35 cellular contexts compared by ENCODE assay signal in genomic region chr17:4666296-4666695, GRCh38. TPM values are rescaled to one million over a fixed set of nuclear protein-coding genes. Genes with fewer than 3 reads are reported as not detected.
"Had no signal": no experiment of that assay in that cellular context is flagged by ENCODE, and none has a peak within 500 bp of the region (broad histone marks: within the 10 kb centered on the region; RNA-seq: fewer than 3 reads in every experiment).

No MANE protein-coding gene starts in this region.

- H3K4me1 ChIP-seq: SJCRH30 had no signal

- H3K27ac ChIP-seq: brain microvascular endothelial cell, SJCRH30, SK-N-MC, VCaP had no signal

- H3K9me3 Mint-ChIP-seq: activated B cell treated with CpG ODN at 0.5 μM for 24 hours; activated CD4-positive, alpha-beta memory T cell treated with anti-CD3 and anti-CD28 coated beads for 36 hours; activated naive CD4-positive, alpha-beta T cell treated with anti-CD3 and anti-CD28 coated beads, Interleukin-2, amount 10 ng/mL, durations not matched to agents 7 days and 5 days; activated naive CD8-positive, alpha-beta T cell treated with anti-CD3 and anti-CD28 coated beads, Interleukin-2, amount 50 U/mL, for 24 hours had no signal

- H3K27ac Mint-ChIP-seq: activated B cell treated with CpG ODN at 0.5 μM for 24 hours; activated CD4-positive, alpha-beta memory T cell treated with anti-CD3 and anti-CD28 coated beads for 36 hours; activated naive CD4-positive, alpha-beta T cell treated with anti-CD3 and anti-CD28 coated beads, Interleukin-2, amount 10 ng/mL, durations not matched to agents 7 days and 5 days; activated naive CD8-positive, alpha-beta T cell; activated naive CD8-positive, alpha-beta T cell treated with anti-CD3 and anti-CD28 coated beads, Interleukin-2, amount 50 U/mL, for 24 hours had no signal

- H3K4me3 ChIP-seq: K562, SJCRH30, SK-N-MC had no signal

- ATAC-seq: activated naive CD8-positive, alpha-beta T cell treated with anti-CD3 and anti-CD28 coated beads, Interleukin-2, amount 50 U/mL, for 24 hours; K562; Panc1 had no signal

- DNase-seq: activated B cell treated with CpG ODN at 0.5 μM for 24 hours; activated CD4-positive, alpha-beta memory T cell treated with anti-CD3 and anti-CD28 coated beads for 36 hours; activated CD4-positive, alpha-beta T cell treated with anti-CD3 and anti-CD28 coated beads for 4 hours; activated CD4-positive, alpha-beta T cell treated with anti-CD3 and anti-CD28 coated beads, Interleukin-2, amount 50 U/mL, for 1 hour; activated CD4-positive, CD25-positive, alpha-beta regulatory T cell treated with anti-CD3 and anti-CD28 coated beads, Interleukin-2, amount 50 U/mL, for 72 hours; activated CD8-positive, alpha-beta memory T cell treated with anti-CD3 and anti-CD28 coated beads, Interleukin-2, amount 50 U/mL, for 48 hours; activated effector memory CD4-positive, alpha-beta T cell treated with Interleukin-2 at 50 U/mL for 16 hours; activated naive CD4-positive, alpha-beta T cell treated with anti-CD3 and anti-CD28 coated beads, Interleukin-2, amount 10 ng/mL, durations not matched to agents 7 days and 5 days; activated naive CD8-positive, alpha-beta T cell treated with anti-CD3 and anti-CD28 coated beads, Interleukin-2, amount 50 U/mL, for 24 hours; activated T-cell treated with anti-CD3 and anti-CD28 coated beads, Interleukin-2, amount 50 U/mL, for 48 hours; amniotic stem cell; aorta; brain microvascular endothelial cell; central memory CD4-positive, alpha-beta T cell; NCI-H1092 treated with DMSO at 0.1 percent for 48 hours; NCI-H1417; NCI-H146; NCI-H187; NCI-H2081; NCI-H2171 treated with DMSO at 0.1 percent for 48 hours; NCI-H226; NCI-H446 treated with DMSO at 0.1 percent for 48 hours; NCI-H524 treated with DMSO at 0.1 percent for 48 hours; SHP77; SJCRH30; T-helper 1 cell; T-helper 2 cell; T-helper 9 cell had no signal

- H3K4me3 Mint-ChIP-seq: activated B cell treated with CpG ODN at 0.5 μM for 24 hours; activated CD4-positive, alpha-beta memory T cell treated with anti-CD3 and anti-CD28 coated beads for 36 hours; activated naive CD4-positive, alpha-beta T cell treated with anti-CD3 and anti-CD28 coated beads, Interleukin-2, amount 10 ng/mL, durations not matched to agents 7 days and 5 days; activated naive CD8-positive, alpha-beta T cell; activated naive CD8-positive, alpha-beta T cell treated with anti-CD3 and anti-CD28 coated beads, Interleukin-2, amount 50 U/mL, for 24 hours had no signal

- H3K36me3 Mint-ChIP-seq: activated naive CD8-positive, alpha-beta T cell had no signal

- H3K27me3 Mint-ChIP-seq: activated CD4-positive, alpha-beta memory T cell treated with anti-CD3 and anti-CD28 coated beads for 36 hours; activated naive CD8-positive, alpha-beta T cell had no signal

- H3K27me3 ChIP-seq: SJCRH30 had no signal

- H3K9me3 ChIP-seq: SJCRH30 had no signal

- H3K4me1 Mint-ChIP-seq: activated B cell treated with CpG ODN at 0.5 μM for 24 hours had no signal

RNA-seq across cellular contexts. Expression of gene ALOX15, which starts 24.8 kb away (rescaled TPM):
- total RNA-seq: activated B cell treated with CpG ODN at 0.5 μM for 24 hours; activated CD4-positive, alpha-beta memory T cell treated with anti-CD3 and anti-CD28 coated beads for 36 hours; aorta; K562; M059J; RPMI7951 had no signal
- polyA plus RNA-seq: aorta, K562 had no signal
